In genomic region chr7:150580995-150581394, GRCh38 we compare ENCODE assay signal across 18 cellular contexts. TPM values are rescaled to one million over a fixed set of nuclear protein-coding genes. Genes with fewer than 3 reads are reported as not detected.
DNase-seq lines count a peak whose midpoint lies in the region; ATAC-seq and TF ChIP-seq lines count a peak whose summit lies in the region.
"Had no signal": no experiment of that assay in that cellular context is flagged by ENCODE, and none has a peak within 500 bp of the region (broad histone marks: within the 10 kb centered on the region; RNA-seq: fewer than 3 reads in every experiment).

No MANE protein-coding gene starts in this region.

- no peak for TF ChIP-seq POLR2A in gastrocnemius medialis (IDR thresholded peaks at IDR 0.05)

- H3K27ac ChIP-seq in gastrocnemius medialis: no peak overlapping the region
- H3K27ac ChIP-seq: 22Rv1 had no signal

- TF ChIP-seq CTCF in natural killer cell (IDR thresholded peaks at IDR 0.05): no peak
- TF ChIP-seq CTCF in gastrocnemius medialis (IDR thresholded peaks at IDR 0.05 in 4 of 5, conservative IDR thresholded peaks at IDR 0.05 in 1 of 5): no peak

- H3K27ac Mint-ChIP-seq in activated T-cell treated with anti-CD3 and anti-CD28 coated beads, Interleukin-2, amount 50 U/mL, for 72 hours: peak overlapping the region; percentile 94
- peak overlapping the region; percentile 72 for H3K27ac Mint-ChIP-seq in T-helper 1 cell treated with Interleukin-12 subunit alpha and Interleukin-12 subunit beta and Interleukin-4 antibody, amounts not matched to agents 30 μg/mL and 1 μg/mL, for 36 hours
- peak overlapping the region; percentile 40 to 65 for H3K27ac Mint-ChIP-seq in natural killer cell
- H3K27ac Mint-ChIP-seq: HFFc6 had no signal

- peaks cover 26% of the 10 kb centered on the region for H3K4me1 Mint-ChIP-seq in activated T-cell treated with anti-CD3 and anti-CD28 coated beads, Interleukin-2, amount 50 U/mL, for 72 hours (ENCODE audit: low read depth)
- peaks cover 55% of the 10 kb centered on the region for H3K4me1 Mint-ChIP-seq in T-helper 1 cell treated with Interleukin-12 subunit alpha and Interleukin-12 subunit beta and Interleukin-4 antibody, amounts not matched to agents 30 μg/mL and 1 μg/mL, for 36 hours (ENCODE audit: low read depth)
- H3K4me1 Mint-ChIP-seq in natural killer cell: peaks cover 15 to 22% of the 10 kb centered on the region in 2 donors

- peak; percentile 85 for DNase-seq in DMS53 treated with DMSO at 0.1 percent for 48 hours (lab: John Stamatoyannopoulos, UW; ENCODE audit: unreplicated experiment)
- no peak for DNase-seq in DMS53 (lab: John Stamatoyannopoulos, UW)
- DNase-seq in activated T-cell treated with anti-CD3 and anti-CD28 coated beads, Interleukin-2, amount 50 U/mL, for 72 hours: no peak
- DNase-seq in activated T-cell treated with anti-CD3 and anti-CD28 coated beads, Interleukin-2, amount 50 U/mL, for 1 hour: no peak
- DNase-seq in natural killer cell: no peak
- DNase-seq in gastrocnemius medialis: no peak
- DNase-seq: BE2C, HFFc6, KG1, NCI-H1436, NCI-H748 treated with DMSO at 0.1 percent for 48 hours had no signal

- intact Hi-C loops in natural killer cell (cut with micrococcal nuclease): no loop called here
- intact Hi-C loops in gastrocnemius medialis (cut with DNase I; ENCODE audit: low total_unique reads): no loop called here

- H3K4me3 ChIP-seq in gastrocnemius medialis: no peak overlapping the region

- in situ Hi-C loops in gastrocnemius medialis (cut with MboI; ENCODE audit: low sequenced_read_pairs in 4 of 4): no loop called here

- peak; percentile 88 to 89 for ATAC-seq in activated T-cell treated with anti-CD3 and anti-CD28 coated beads, Interleukin-2, amount 50 U/mL, for 72 hours (replicated peaks in 1 of 2)
- ATAC-seq in natural killer cell (no peak), GM21786 (IDR thresholded peaks at IDR 0.05; ENCODE audit: unreplicated experiment) (no peak), gastrocnemius medialis (no peak)

- peak overlapping the region in 1 of 2 donors; percentile 73 for H3K4me3 Mint-ChIP-seq in activated T-cell treated with anti-CD3 and anti-CD28 coated beads, Interleukin-2, amount 50 U/mL, for 72 hours
- H3K4me3 Mint-ChIP-seq in T-helper 1 cell treated with Interleukin-12 subunit alpha and Interleukin-12 subunit beta and Interleukin-4 antibody, amounts not matched to agents 30 μg/mL and 1 μg/mL, for 36 hours: no peak overlapping the region
- H3K4me3 Mint-ChIP-seq in natural killer cell: no peak overlapping the region
- H3K4me3 Mint-ChIP-seq: HFFc6 had no signal

- no peaks in the 10 kb centered on the region for H3K9me3 ChIP-seq in gastrocnemius medialis
- H3K9me3 ChIP-seq: BE2C had no signal

- no peaks in the 10 kb centered on the region for H3K27me3 Mint-ChIP-seq in activated T-cell treated with anti-CD3 and anti-CD28 coated beads, Interleukin-2, amount 50 U/mL, for 72 hours (ENCODE audit: low read depth)
- no peaks in the 10 kb centered on the region for H3K27me3 Mint-ChIP-seq in T-helper 1 cell treated with Interleukin-12 subunit alpha and Interleukin-12 subunit beta and Interleukin-4 antibody, amounts not matched to agents 30 μg/mL and 1 μg/mL, for 36 hours (ENCODE audit: low read depth)
- no peaks in the 10 kb centered on the region for H3K27me3 Mint-ChIP-seq in natural killer cell (ENCODE audit: low read depth in 2 of 2)

- peaks cover 21 to 30% of the 10 kb centered on the region in 2 donors for H3K9me3 Mint-ChIP-seq in activated T-cell treated with anti-CD3 and anti-CD28 coated beads, Interleukin-2, amount 50 U/mL, for 72 hours
- peaks cover 63% of the 10 kb centered on the region for H3K9me3 Mint-ChIP-seq in T-helper 1 cell treated with Interleukin-12 subunit alpha and Interleukin-12 subunit beta and Interleukin-4 antibody, amounts not matched to agents 30 μg/mL and 1 μg/mL, for 36 hours
- peaks cover 9 to 20% of the 10 kb centered on the region in 2 donors for H3K9me3 Mint-ChIP-seq in natural killer cell

- H3K27me3 ChIP-seq in gastrocnemius medialis: no peaks in the 10 kb centered on the region
- H3K27me3 ChIP-seq: BE2C had no signal

- H3K36me3 Mint-ChIP-seq in activated T-cell treated with anti-CD3 and anti-CD28 coated beads, Interleukin-2, amount 50 U/mL, for 72 hours (ENCODE audit: insufficient read depth in 2 of 2): peaks cover 40 to 46% of the 10 kb centered on the region in 2 donors
- peaks cover 74% of the 10 kb centered on the region for H3K36me3 Mint-ChIP-seq in T-helper 1 cell treated with Interleukin-12 subunit alpha and Interleukin-12 subunit beta and Interleukin-4 antibody, amounts not matched to agents 30 μg/mL and 1 μg/mL, for 36 hours (ENCODE audit: low read depth)
- peaks cover 61% of the 10 kb centered on the region for H3K36me3 Mint-ChIP-seq in natural killer cell

- H3K36me3 ChIP-seq in gastrocnemius medialis: no peaks in the 10 kb centered on the region
- H3K36me3 ChIP-seq: BE2C had no signal

- H3K4me1 ChIP-seq in gastrocnemius medialis: no peaks in the 10 kb centered on the region
- H3K4me1 ChIP-seq: BE2C had no signal

RNA-seq across cellular contexts. Expression of gene GIMAP4, which starts 13.8 kb away (rescaled TPM):
- total RNA-seq in activated T-cell treated with anti-CD3 and anti-CD28 coated beads, Interleukin-2, amount 50 U/mL, for 72 hours: 100 to 1,000 TPM; 114 to 156 TPM
- total RNA-seq in natural killer cell (100 to 1,000 TPM; 105 to 215 (median 124) TPM), gastrocnemius medialis (10 to 100 TPM; 11.9 to 16.9 (median 15.0) TPM)
- total RNA-seq: Daoy, HFFc6, M059J, NCI-H460, RPMI7951 had no signal

RNA-seq across cellular contexts. Expression of gene GIMAP6, which starts 51.2 kb away (rescaled TPM):
- 10 to 100 TPM; 35.1 to 41.6 TPM for total RNA-seq in activated T-cell treated with anti-CD3 and anti-CD28 coated beads, Interleukin-2, amount 50 U/mL, for 72 hours
- total RNA-seq in natural killer cell (100 to 1,000 TPM in 1 of 3 donors, 10 to 100 TPM in 2; 39.7 to 100 (median 51.9) TPM), gastrocnemius medialis (10 to 100 TPM in 3 of 4 donors, 1 to 10 TPM in 1; 8.5 to 27.8 (median 12.4) TPM)
- total RNA-seq: HFFc6, NCI-H460 had no signal

Comparison
In these comparisons a context has a peak if more than half of its experiments do, and no peak if none do; other contexts are left out.
1. ATAC-seq: peak in activated T-cell treated with anti-CD3 and anti-CD28 coated beads, Interleukin-2, amount 50 U/mL, for 72 hours (2 of 2); none in natural killer cell (0 of 3), GM21786 (single experiment) and gastrocnemius medialis (0 of 2).
2. RNA of gene GIMAP4, which starts 13.8 kb away (total RNA-seq): 114 to 156 TPM in activated T-cell treated with anti-CD3 and anti-CD28 coated beads, Interleukin-2, amount 50 U/mL, for 72 hours and 105 to 215 TPM in natural killer cell; 11.9 to 16.9 TPM in gastrocnemius medialis; every median in the first group is over 4 times any median in the second.
3. Peak in every context shown above with its lines, with median percentiles within 50 percentile points of each other: H3K27ac Mint-ChIP-seq.